In genomic region chr16:17519556-17519955, GRCh38 we compare ENCODE assay signal across 25 cellular contexts.
"Had no signal": no experiment of that assay in that cellular context is flagged by ENCODE, and none has a peak within 500 bp of the region (broad histone marks: within the 10 kb centered on the region; RNA-seq: fewer than 3 reads in every experiment).

No MANE protein-coding gene starts in this region.

- H3K9me3 ChIP-seq: gastroesophageal sphincter, left ventricle myocardium inferior, thoracic aorta, upper lobe of left lung had no signal

- H2AFZ ChIP-seq: neural progenitor cell had no signal

- H3K27ac Mint-ChIP-seq: activated naive CD4-positive, alpha-beta T cell treated with anti-CD3 and anti-CD28 coated beads, Interleukin-2, amount 10 ng/mL, durations not matched to agents 7 days and 5 days; dendritic cell treated with granulocyte-macrophage colony-stimulating factor and Interleukin-4, amounts not matched to agents 40 ng/mL and 50 ng/mL, for 4 days; mesothelial cell of epicardium; naive thymus-derived CD8-positive, alpha-beta T cell; neural progenitor cell; T-helper 2 cell treated with Interferon-gamma antibody and Interleukin-4, amounts not matched to agents 5 μg/mL and 100 μg/mL, for 36 hours had no signal

- H3K4me3 ChIP-seq: gastroesophageal sphincter, left ventricle myocardium inferior, neural progenitor cell, thoracic aorta, upper lobe of left lung had no signal

- H3K4me2 ChIP-seq: neural progenitor cell had no signal

- H3K36me3 Mint-ChIP-seq: activated naive CD4-positive, alpha-beta T cell treated with anti-CD3 and anti-CD28 coated beads, Interleukin-2, amount 10 ng/mL, durations not matched to agents 7 days and 5 days; mesothelial cell of epicardium; naive thymus-derived CD8-positive, alpha-beta T cell; neural progenitor cell had no signal

- DNase-seq: activated CD4-positive, alpha-beta T cell treated with anti-CD3 and anti-CD28 coated beads for 1 hour; activated CD4-positive, alpha-beta T cell treated with anti-CD3 and anti-CD28 coated beads, Interleukin-2, amount 50 U/mL, for 4 hours; activated CD8-positive, alpha-beta memory T cell treated with anti-CD3 and anti-CD28 coated beads, Interleukin-2, amount 50 U/mL, for 48 hours; activated effector memory CD4-positive, alpha-beta T cell treated with Interleukin-2 at 50 U/mL for 16 hours; activated naive CD4-positive, alpha-beta T cell treated with anti-CD3 and anti-CD28 coated beads, Interleukin-2, amount 10 ng/mL, durations not matched to agents 7 days and 5 days; activated T-cell treated with anti-CD3 and anti-CD28 coated beads, Interleukin-2, amount 50 U/mL, for 4 hours; aorta; brain microvascular endothelial cell; caudate nucleus; effector CD4-positive, alpha-beta T cell; erythroblast; head of caudate nucleus; hypothalamus; left ventricle myocardium inferior; naive thymus-derived CD8-positive, alpha-beta T cell; stimulated activated CD4-positive, alpha-beta T cell treated with anti-CD3 and anti-CD28 coated beads, Interleukin-4, amount 100 ng/mL, for 24 hours; stimulated activated naive CD4-positive, alpha-beta T cell treated with Interleukin-2 at 50 U/mL for 16 hours; upper lobe of left lung; WERI-Rb-1 had no signal

- H3K9ac ChIP-seq: neural progenitor cell had no signal

- H3K36me3 ChIP-seq: brain microvascular endothelial cell, gastroesophageal sphincter, left ventricle myocardium inferior, neural progenitor cell, thoracic aorta, upper lobe of left lung, WERI-Rb-1 had no signal

- H3K27ac ChIP-seq: brain microvascular endothelial cell, gastroesophageal sphincter, left ventricle myocardium inferior, neural progenitor cell, thoracic aorta, upper lobe of left lung, WERI-Rb-1 had no signal

- H3K4me1 ChIP-seq: gastroesophageal sphincter, left ventricle myocardium inferior, neural progenitor cell, upper lobe of left lung had no signal

- H3K27me3 ChIP-seq: brain microvascular endothelial cell, neural progenitor cell, upper lobe of left lung had no signal

- ATAC-seq: activated T-cell treated with anti-CD3 and anti-CD28 coated beads, Interleukin-2, amount 50 U/mL, for 4 hours; gastroesophageal sphincter; naive thymus-derived CD8-positive, alpha-beta T cell had no signal

- H3K4me3 Mint-ChIP-seq: activated naive CD4-positive, alpha-beta T cell treated with anti-CD3 and anti-CD28 coated beads, Interleukin-2, amount 10 ng/mL, durations not matched to agents 7 days and 5 days; activated T-cell treated with anti-CD3 and anti-CD28 coated beads, Interleukin-2, amount 50 U/mL, for 4 hours; dendritic cell treated with granulocyte-macrophage colony-stimulating factor and Interleukin-4, amounts not matched to agents 40 ng/mL and 50 ng/mL, for 4 days; mesothelial cell of epicardium; naive thymus-derived CD8-positive, alpha-beta T cell; neural progenitor cell; T-helper 2 cell treated with Interferon-gamma antibody and Interleukin-4, amounts not matched to agents 5 μg/mL and 100 μg/mL, for 36 hours had no signal

- H3K4me1 Mint-ChIP-seq: activated naive CD4-positive, alpha-beta T cell treated with anti-CD3 and anti-CD28 coated beads, Interleukin-2, amount 10 ng/mL, durations not matched to agents 7 days and 5 days; mesothelial cell of epicardium; naive thymus-derived CD8-positive, alpha-beta T cell; neural progenitor cell had no signal

- H3K9me3 Mint-ChIP-seq: activated naive CD4-positive, alpha-beta T cell treated with anti-CD3 and anti-CD28 coated beads, Interleukin-2, amount 10 ng/mL, durations not matched to agents 7 days and 5 days; activated T-cell treated with anti-CD3 and anti-CD28 coated beads, Interleukin-2, amount 50 U/mL, for 4 hours; dendritic cell treated with granulocyte-macrophage colony-stimulating factor and Interleukin-4, amounts not matched to agents 40 ng/mL and 50 ng/mL, for 4 days; naive thymus-derived CD8-positive, alpha-beta T cell; T-helper 2 cell treated with Interferon-gamma antibody and Interleukin-4, amounts not matched to agents 5 μg/mL and 100 μg/mL, for 36 hours had no signal
